In genomic region chr2:107068502-107068901, GRCh38 we compare ENCODE assay signal across 28 cellular contexts.
"Had no signal": no experiment of that assay in that cellular context is flagged by ENCODE, and none has a peak within 500 bp of the region (broad histone marks: within the 10 kb centered on the region; RNA-seq: fewer than 3 reads in every experiment).

No MANE protein-coding gene starts in this region.

- ATAC-seq: activated CD4-positive, alpha-beta T cell treated with anti-CD3 and anti-CD28 coated beads for 36 hours; activated T-helper 17 cell treated with anti-CD3 and anti-CD28 coated beads, Interleukin-2, amount 50 U/mL, for 72 hours; Panc1; Right ventricle myocardium inferior had no signal

- H3K4me1 Mint-ChIP-seq: activated CD4-positive, alpha-beta memory T cell treated with anti-CD3 and anti-CD28 coated beads, Interleukin-2, amount 10 ng/mL, durations not matched to agents 7 days and 5 days; activated CD4-positive, alpha-beta T cell treated with anti-CD3 and anti-CD28 coated beads for 36 hours; activated T-helper 17 cell treated with anti-CD3 and anti-CD28 coated beads, Interleukin-2, amount 50 U/mL, for 72 hours; central memory CD8-positive, alpha-beta T cell had no signal

- H3K4me3 ChIP-seq: SK-N-MC had no signal

- H3K27me3 Mint-ChIP-seq: activated CD4-positive, alpha-beta memory T cell treated with anti-CD3 and anti-CD28 coated beads, Interleukin-2, amount 10 ng/mL, durations not matched to agents 7 days and 5 days; activated CD4-positive, alpha-beta T cell treated with anti-CD3 and anti-CD28 coated beads for 36 hours; activated naive CD8-positive, alpha-beta T cell; brain; central memory CD8-positive, alpha-beta T cell had no signal

- H3K27ac ChIP-seq: SK-N-MC, WERI-Rb-1 had no signal

- H3K4me3 Mint-ChIP-seq: activated CD4-positive, alpha-beta memory T cell treated with anti-CD3 and anti-CD28 coated beads, Interleukin-2, amount 10 ng/mL, durations not matched to agents 7 days and 5 days; activated CD4-positive, alpha-beta T cell treated with anti-CD3 and anti-CD28 coated beads for 36 hours; activated naive CD4-positive, alpha-beta T cell treated with anti-CD3 and anti-CD28 coated beads for 36 hours; activated naive CD8-positive, alpha-beta T cell; activated T-helper 17 cell treated with anti-CD3 and anti-CD28 coated beads, Interleukin-2, amount 50 U/mL, for 72 hours; brain; central memory CD8-positive, alpha-beta T cell had no signal

- H3K9me3 Mint-ChIP-seq: activated CD4-positive, alpha-beta memory T cell treated with anti-CD3 and anti-CD28 coated beads, Interleukin-2, amount 10 ng/mL, durations not matched to agents 7 days and 5 days; activated naive CD4-positive, alpha-beta T cell treated with anti-CD3 and anti-CD28 coated beads for 36 hours; brain had no signal

- H3K36me3 Mint-ChIP-seq: activated naive CD8-positive, alpha-beta T cell; brain had no signal

- FAIRE-seq: astrocyte had no signal

- H3K27ac Mint-ChIP-seq: activated CD4-positive, alpha-beta memory T cell treated with anti-CD3 and anti-CD28 coated beads, Interleukin-2, amount 10 ng/mL, durations not matched to agents 7 days and 5 days; activated CD4-positive, alpha-beta T cell treated with anti-CD3 and anti-CD28 coated beads for 36 hours; activated naive CD4-positive, alpha-beta T cell treated with anti-CD3 and anti-CD28 coated beads for 36 hours; activated naive CD8-positive, alpha-beta T cell; activated T-helper 17 cell treated with anti-CD3 and anti-CD28 coated beads, Interleukin-2, amount 50 U/mL, for 72 hours had no signal

- DNase-seq: activated CD4-positive, alpha-beta memory T cell treated with anti-CD3 and anti-CD28 coated beads, Interleukin-2, amount 10 ng/mL, durations not matched to agents 7 days and 5 days; activated CD4-positive, alpha-beta T cell treated with anti-CD3 and anti-CD28 coated beads for 36 hours; activated CD4-positive, alpha-beta T cell treated with anti-CD3 and anti-CD28 coated beads, Interleukin-2, amount 50 U/mL, for 1 hour; activated gamma-delta T cell; activated naive CD4-positive, alpha-beta T cell treated with anti-CD3 and anti-CD28 coated beads for 36 hours; activated T-cell treated with anti-CD3 and anti-CD28 coated beads for 4 hours; activated T-cell treated with anti-CD3 and anti-CD28 coated beads, Interleukin-2, amount 50 U/mL, for 48 hours; amygdala; MM.1S; NCI-H1105; NCI-H1436; NCI-H2081 treated with DMSO at 0.1 percent for 48 hours; NCI-H2171 treated with DMSO at 0.1 percent for 48 hours; NCI-H226; NCI-H526 treated with DMSO at 0.1 percent for 48 hours; NK-92 treated with Interleukin-12 subunit alpha and Interleukin-12 subunit beta, amount 100 ng/mL, for 24 hours; OCI-M1; RPMI8226; T-helper 1 cell; WERI-Rb-1 had no signal

- H3K36me3 ChIP-seq: WERI-Rb-1 had no signal
